12 cellular contexts compared by ENCODE assay signal in genomic region chr1:55362558-55362957, GRCh38.
A peak's percentile ranks its signal among the peaks of the same experiment; 100 is the strongest.
DNase-seq lines count a peak whose midpoint lies in the region; ATAC-seq, FAIRE-seq and TF ChIP-seq lines count a peak whose summit lies in the region.
"Had no signal": no experiment of that assay in that cellular context is flagged by ENCODE, and none has a peak within 500 bp of the region (broad histone marks: within the 10 kb centered on the region; RNA-seq: fewer than 3 reads in every experiment).

No MANE protein-coding gene starts in this region.

- no peak for FAIRE-seq in D721Med (lab: Jason Lieb, UNC)
- FAIRE-seq: pancreas had no signal

- no peaks in the 10 kb centered on the region for H3K27me3 ChIP-seq in Caco-2 (replicated peaks; ENCODE audit: control insufficient read depth, insufficient read depth, low read length)
- H3K27me3 ChIP-seq: pancreas had no signal

- no peaks in the 10 kb centered on the region for H3K27me3 Mint-ChIP-seq in Caco-2 (ENCODE audit: insufficient read depth, unreplicated experiment)
- H3K27me3 Mint-ChIP-seq in effector memory CD8-positive, alpha-beta T cell, result peaks cover 32 to 43% of the 10 kb centered on the region in 2 donors

- H3K4me1 ChIP-seq in Caco-2, result no peaks in the 10 kb centered on the region
- H3K4me1 ChIP-seq: pancreas had no signal

- no peak overlapping the region for H3K4me3 Mint-ChIP-seq in Caco-2 (ENCODE audit: unreplicated experiment)
- no peak overlapping the region for H3K4me3 Mint-ChIP-seq in effector memory CD8-positive, alpha-beta T cell
- H3K4me3 Mint-ChIP-seq: dendritic cell treated with granulocyte-macrophage colony-stimulating factor and Interleukin-4, amounts not matched to agents 40 ng/mL and 50 ng/mL, for 4 days had no signal

- no peak overlapping the region for H3K27ac Mint-ChIP-seq in Caco-2 (ENCODE audit: unreplicated experiment)
- H3K27ac Mint-ChIP-seq in effector memory CD8-positive, alpha-beta T cell, result peak overlapping the region in 1 of 2 donors; percentile 80
- H3K27ac Mint-ChIP-seq: dendritic cell treated with granulocyte-macrophage colony-stimulating factor and Interleukin-4, amounts not matched to agents 40 ng/mL and 50 ng/mL, for 4 days had no signal

- H3K4me1 Mint-ChIP-seq in Caco-2 (ENCODE audit: low read depth, unreplicated experiment), result no peaks in the 10 kb centered on the region
- peaks cover 0 to 19% of the 10 kb centered on the region in 2 donors for H3K4me1 Mint-ChIP-seq in effector memory CD8-positive, alpha-beta T cell (ENCODE audit: low read depth in 2 of 2)

- POLR2A ChIA-PET in Caco-2 (lab: Charles Lee), result no interaction called here

- CTCF ChIA-PET in Caco-2 (lab: Charles Lee), result no interaction called here

- H3K9me3 Mint-ChIP-seq in Caco-2 (ENCODE audit: unreplicated experiment), result no peaks in the 10 kb centered on the region
- H3K9me3 Mint-ChIP-seq in effector memory CD8-positive, alpha-beta T cell, result no peaks in the 10 kb centered on the region
- H3K9me3 Mint-ChIP-seq: dendritic cell treated with granulocyte-macrophage colony-stimulating factor and Interleukin-4, amounts not matched to agents 40 ng/mL and 50 ng/mL, for 4 days had no signal

- intact Hi-C loops in Caco-2 (cut with micrococcal nuclease; ENCODE audit: unreplicated experiment), result no loop called here

- DNase-seq in AG09309 (ENCODE audit: low read depth) (peak; percentile 44), LHCN-M2 (ENCODE audit: low read depth) (peak; percentile 89), dermis blood vessel endothelial cell (peak; percentile 63), myocyte (ENCODE audit: low read depth) (peak; percentile 88), Caco-2 (no peak), D721Med (ENCODE audit: insufficient read length, low spot score) (no peak), NCI-H2227 (lab: John Stamatoyannopoulos, UW; ENCODE audit: unreplicated experiment) (no peak)
- DNase-seq in effector memory CD8-positive, alpha-beta T cell, result no peak
- DNase-seq: H7, pancreas, SHP77 treated with DMSO at 0.1 percent for 48 hours had no signal

- H3K4me3 ChIP-seq in AG09309 (ENCODE audit: control insufficient read depth, low read depth, low read length) (no peak overlapping the region), Caco-2 (ENCODE audit: low read depth, low read length) (no peak overlapping the region)
- H3K4me3 ChIP-seq: pancreas had no signal

- TF ChIP-seq CTCF in AG09309 (IDR thresholded peaks at IDR 0.05; ENCODE audit: control insufficient read depth, insufficient read depth, low read depth, low read length, missing control alignments), result no peak
- TF ChIP-seq CTCF in Caco-2 (IDR thresholded peaks at IDR 0.05; ENCODE audit: insufficient read depth in 1 of 2, low read depth in 1 of 2, low read length in 1 of 2, severe bottlenecking in 1 of 2, unreplicated experiment in 1 of 2), result no peak
- no peak for TF ChIP-seq CTCF in D721Med (IDR thresholded peaks at IDR 0.05; ENCODE audit: insufficient read depth, missing control alignments)

- H3K9me3 ChIP-seq in Caco-2, result no peaks in the 10 kb centered on the region
- H3K9me3 ChIP-seq: pancreas had no signal

- no peak for ATAC-seq in effector memory CD8-positive, alpha-beta T cell (replicated peaks)

- no peaks in the 10 kb centered on the region for H3K36me3 ChIP-seq in Caco-2 (ENCODE audit: control insufficient read depth, insufficient read depth, low read length)
- H3K36me3 ChIP-seq: pancreas had no signal

- no TSS peak for BruUV-seq in Caco-2 (replicated peaks; lab: Mats Ljungman, UMichigan)

- no peaks in the 10 kb centered on the region for H3K36me3 Mint-ChIP-seq in Caco-2 (ENCODE audit: insufficient read depth, unreplicated experiment)
- H3K36me3 Mint-ChIP-seq in effector memory CD8-positive, alpha-beta T cell (ENCODE audit: insufficient read depth), result no peaks in the 10 kb centered on the region

Comparison
In these comparisons a context has a peak if more than half of its experiments do, and no peak if none do; other contexts are left out.
1. DNase-seq: peak in AG09309 (single experiment), LHCN-M2 (single experiment), dermis blood vessel endothelial cell (single experiment) and myocyte (single experiment); none in Caco-2 (0 of 2), effector memory CD8-positive, alpha-beta T cell (0 of 3), D721Med (single experiment) and NCI-H2227 (single experiment).